Comparison of ENCODE assay signal across 22 cellular contexts in genomic region chr2:139495851-139496250, GRCh38.
"Had no signal": no experiment of that assay in that cellular context is flagged by ENCODE, and none has a peak within 500 bp of the region (broad histone marks: within the 10 kb centered on the region; RNA-seq: fewer than 3 reads in every experiment).

No MANE protein-coding gene starts in this region.

- H3K4me3 Mint-ChIP-seq: activated CD4-positive, alpha-beta T cell treated with anti-CD3 and anti-CD28 coated beads for 36 hours; activated CD8-positive, alpha-beta memory T cell treated with anti-CD3 and anti-CD28 coated beads, Interleukin-2, amount 10 ng/mL, durations not matched to agents 7 days and 5 days; activated CD8-positive, alpha-beta T cell treated with anti-CD3 and anti-CD28 coated beads, Interleukin-2, amount 10 ng/mL, durations not matched to agents 7 days and 5 days; central memory CD8-positive, alpha-beta T cell; naive B cell; nephron progenitor cell; T-helper 2 cell treated with Interferon-gamma antibody and Interleukin-4, amounts not matched to agents 5 μg/mL and 100 μg/mL, for 36 hours had no signal

- H3K9me3 ChIP-seq: ovary, right lobe of liver, thoracic aorta had no signal

- DNase-seq: activated CD4-positive, alpha-beta T cell treated with anti-CD3 and anti-CD28 coated beads for 36 hours; activated CD4-positive, CD25-positive, alpha-beta regulatory T cell; activated CD8-positive, alpha-beta memory T cell treated with anti-CD3 and anti-CD28 coated beads, Interleukin-2, amount 10 ng/mL, durations not matched to agents 7 days and 5 days; activated CD8-positive, alpha-beta T cell treated with anti-CD3 and anti-CD28 coated beads, Interleukin-2, amount 10 ng/mL, durations not matched to agents 7 days and 5 days; activated naive CD4-positive, alpha-beta T cell; activated T-cell treated with anti-CD3 and anti-CD28 coated beads, Interleukin-2, amount 50 U/mL, for 48 hours; effector CD8-positive, alpha-beta T cell; left cardiac atrium; mammary epithelial cell; naive B cell; nephron progenitor cell; ovary; right lobe of liver; stimulated activated CD4-positive, alpha-beta T cell treated with anti-CD3 and anti-CD28 coated beads, Interleukin-2, amount 100 ng/mL, for 48 hours; stimulated activated naive CD8-positive, alpha-beta T cell treated with anti-CD3 and anti-CD28 coated beads, Interleukin-15, Interleukin-2, amounts not matched to agents 100 U/mL and 50 U/mL, for 24 hours; trophoblast cell had no signal

- H3K27me3 Mint-ChIP-seq: activated CD4-positive, alpha-beta T cell treated with anti-CD3 and anti-CD28 coated beads for 36 hours; activated CD8-positive, alpha-beta memory T cell treated with anti-CD3 and anti-CD28 coated beads, Interleukin-2, amount 10 ng/mL, durations not matched to agents 7 days and 5 days; central memory CD8-positive, alpha-beta T cell; naive B cell; progenitor cell of endocrine pancreas had no signal

- H3K4me1 Mint-ChIP-seq: activated CD4-positive, alpha-beta T cell treated with anti-CD3 and anti-CD28 coated beads for 36 hours; activated CD8-positive, alpha-beta memory T cell treated with anti-CD3 and anti-CD28 coated beads, Interleukin-2, amount 10 ng/mL, durations not matched to agents 7 days and 5 days; central memory CD8-positive, alpha-beta T cell; naive B cell; nephron progenitor cell had no signal

- H3K4me3 ChIP-seq: ovary, right lobe of liver, thoracic aorta had no signal

- H3K27ac ChIP-seq: ovary, right lobe of liver, thoracic aorta had no signal

- H3K27ac Mint-ChIP-seq: activated CD4-positive, alpha-beta T cell treated with anti-CD3 and anti-CD28 coated beads for 36 hours; activated CD8-positive, alpha-beta memory T cell treated with anti-CD3 and anti-CD28 coated beads, Interleukin-2, amount 10 ng/mL, durations not matched to agents 7 days and 5 days; activated CD8-positive, alpha-beta T cell treated with anti-CD3 and anti-CD28 coated beads, Interleukin-2, amount 10 ng/mL, durations not matched to agents 7 days and 5 days; activated naive CD4-positive, alpha-beta T cell treated with anti-CD3 and anti-CD28 coated beads, Interleukin-2, amount 50 U/mL, for 72 hours; activated T-helper 2 cell treated with anti-CD3 and anti-CD28 coated beads, Interferon-gamma antibody, Interleukin-2, Interleukin-4, amounts not matched to agents 10 μg/mL and 5 μg/mL and 100 μg/mL, durations not matched to agents 14 hours and 24 hours and 36 hours; naive B cell; nephron progenitor cell; progenitor cell of endocrine pancreas; T-helper 2 cell treated with Interferon-gamma antibody and Interleukin-4, amounts not matched to agents 5 μg/mL and 100 μg/mL, for 36 hours had no signal

- H3K36me3 Mint-ChIP-seq: activated CD8-positive, alpha-beta memory T cell treated with anti-CD3 and anti-CD28 coated beads, Interleukin-2, amount 10 ng/mL, durations not matched to agents 7 days and 5 days had no signal

- H3K4me1 ChIP-seq: right lobe of liver had no signal

- H3K27me3 ChIP-seq: ovary, right lobe of liver had no signal

- H3K36me3 ChIP-seq: ovary, right lobe of liver, thoracic aorta had no signal
